ENCODE assay signal across 15 cellular contexts in the genomic region with DNA sequence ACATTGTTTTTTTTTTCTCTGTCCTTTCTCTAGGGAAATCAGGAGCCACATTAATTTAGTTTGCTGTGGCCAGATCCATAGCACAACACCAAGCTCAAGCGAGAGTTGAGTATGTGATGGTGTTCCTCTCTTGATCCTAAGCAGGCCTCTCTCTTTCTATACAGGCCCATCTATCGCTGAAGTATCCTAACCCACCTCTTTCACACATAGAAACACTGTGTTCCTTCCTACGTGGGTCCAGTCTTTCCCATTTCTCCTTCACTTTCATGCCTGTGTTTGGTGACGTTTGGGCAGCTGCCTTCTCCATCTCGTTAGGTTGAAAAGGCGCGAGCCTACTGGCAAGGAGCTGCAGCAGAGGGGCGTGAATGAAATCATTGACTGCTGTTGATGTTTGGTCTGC. TPM values are rescaled to one million over a fixed set of nuclear protein-coding genes. Genes with fewer than 3 reads are reported as not detected.
DNase-seq lines count a peak whose midpoint lies in the region; ATAC-seq, FAIRE-seq and TF ChIP-seq lines count a peak whose summit lies in the region.
"Had no signal": no experiment of that assay in that cellular context is flagged by ENCODE, and none has a peak within 500 bp of the region (broad histone marks: within the 10 kb centered on the region; RNA-seq: fewer than 3 reads in every experiment).

No MANE protein-coding gene starts in this region.

- peaks cover 42% of the 10 kb centered on the region for H3K36me3 Mint-ChIP-seq in MCF 10A (ENCODE audit: insufficient read depth, unreplicated experiment)

- H3K27me3 ChIP-seq in mammary epithelial cell (ENCODE audit: insufficient read depth, low read length) (no peaks in the 10 kb centered on the region), keratinocyte (ENCODE audit: control insufficient read depth, extremely low read depth, insufficient read depth, low read length) (no peaks in the 10 kb centered on the region), subcutaneous abdominal adipose tissue (ENCODE audit: control insufficient read depth in 5 of 5, insufficient read depth in 4 of 5, low read length in 5 of 5) (no peaks in the 10 kb centered on the region), right cardiac atrium (ENCODE audit: control insufficient read depth, insufficient read depth) (no peaks in the 10 kb centered on the region)
- H3K27me3 ChIP-seq: foreskin keratinocyte, upper lobe of left lung had no signal

- H3K9me1 ChIP-seq in keratinocyte (ENCODE audit: control insufficient read depth, extremely low read depth, insufficient read depth, low read length) = peaks cover 4% of the 10 kb centered on the region

- POLR2A ChIA-PET in MCF 10A (lab: Yijun Ruan, JAX) = no interaction called here

- in situ Hi-C loops in mammary epithelial cell (cut with MboI; ENCODE audit: low sequenced_read_pairs in 2 of 2) = no loop called here

- H3K4me1 Mint-ChIP-seq in MCF 10A (ENCODE audit: insufficient read depth, unreplicated experiment) = peaks cover 40% of the 10 kb centered on the region

- no peaks in the 10 kb centered on the region for H3K9me3 Mint-ChIP-seq in MCF 10A (ENCODE audit: unreplicated experiment)

- H2AFZ ChIP-seq in mammary epithelial cell (ENCODE audit: low read depth, low read length) = no peak overlapping the region
- no peak overlapping the region for H2AFZ ChIP-seq in keratinocyte (ENCODE audit: control insufficient read depth, low read length)

- BruUV-seq in mammary epithelial cell (replicated peaks; lab: Mats Ljungman, UMichigan) = no TSS peak
- no TSS peak for BruUV-seq in MCF 10A (replicated peaks; lab: Mats Ljungman, UMichigan)

- no peak overlapping the region for H3K4me3 Mint-ChIP-seq in MCF 10A (ENCODE audit: unreplicated experiment)

- CTCF ChIA-PET in mammary epithelial cell (lab: Charles Lee; ENCODE audit: low non-redundant PET) = no interaction called here
- CTCF ChIA-PET in MCF 10A (lab: Yijun Ruan, JAX) = no interaction called here

- TF ChIP-seq CTCF in mammary epithelial cell (conservative IDR thresholded peaks at IDR 0.05 in 1 of 2, IDR thresholded peaks at IDR 0.05 in 1 of 2; ENCODE audit: extremely low read depth in 1 of 2, insufficient read depth in 1 of 2, low read depth in 1 of 2, low read length in 2 of 2) (no peak), MCF 10A (IDR thresholded peaks at IDR 0.05; ENCODE audit: unreplicated experiment) (no peak), VCaP (conservative IDR thresholded peaks at IDR 0.05) (no peak), keratinocyte (optimal IDR thresholded peaks at IDR 0.05 in 1 of 3, IDR thresholded peaks at IDR 0.05 in 1 of 3, conservative IDR thresholded peaks at IDR 0.05 in 1 of 3; ENCODE audit: extremely low read depth in 1 of 3, insufficient read depth in 2 of 3, low read length in 3 of 3) (no peak)

- H3K9me3 ChIP-seq in mammary epithelial cell (replicated peaks; ENCODE audit: insufficient read depth, low read length) = no peaks in the 10 kb centered on the region
- H3K9me3 ChIP-seq in keratinocyte (ENCODE audit: control insufficient read depth, low read depth, low read length) = no peaks in the 10 kb centered on the region
- H3K9me3 ChIP-seq in subcutaneous abdominal adipose tissue (ENCODE audit: control insufficient read depth in 5 of 5, low read length in 5 of 5) = no peaks in the 10 kb centered on the region
- H3K9me3 ChIP-seq in right cardiac atrium (ENCODE audit: control insufficient read depth, low read length) = no peaks in the 10 kb centered on the region
- H3K9me3 ChIP-seq: upper lobe of left lung had no signal

- DNase-seq in mammary epithelial cell (no peak), MCF 10A (ENCODE audit: unreplicated experiment) (no peak), keratinocyte (ENCODE audit: low read depth, low spot score) (no peak), right cardiac atrium (no peak)
- DNase-seq: activated naive CD4-positive, alpha-beta T cell treated with Interleukin-2 at 50 U/mL for 16 hours; cortex of kidney; foreskin keratinocyte; NCI-H1694 treated with DMSO at 0.1 percent for 48 hours; upper lobe of left lung had no signal

- no peaks in the 10 kb centered on the region for H4K20me1 ChIP-seq in mammary epithelial cell (ENCODE audit: insufficient read depth, low read length)
- H4K20me1 ChIP-seq in keratinocyte (ENCODE audit: control insufficient read depth, extremely low read depth, insufficient read depth, low read length) = peaks cover 9% of the 10 kb centered on the region

- H3K36me3 ChIP-seq in mammary epithelial cell (ENCODE audit: insufficient read depth, low read length) (peaks cover 16% of the 10 kb centered on the region), keratinocyte (ENCODE audit: control insufficient read depth in 2 of 2, extremely low read depth in 1 of 2, insufficient read depth in 2 of 2, low read length in 2 of 2) (peaks cover 14 to 34% of the 10 kb centered on the region in 2 experiments), subcutaneous abdominal adipose tissue (ENCODE audit: control insufficient read depth in 5 of 5, insufficient read depth in 5 of 5, low read length in 5 of 5) (peaks cover 0 to 25% (median 19%) of the 10 kb centered on the region in 5 donors)

- H3K4me3 ChIP-seq in mammary epithelial cell (replicated peaks in 1 of 3; ENCODE audit: insufficient read depth in 1 of 3, low read depth in 2 of 3, low read length in 3 of 3) (no peak overlapping the region), keratinocyte (ENCODE audit: control insufficient read depth in 2 of 3, extremely low read depth in 1 of 3, insufficient read depth in 2 of 3, low read depth in 1 of 3, low read length in 3 of 3) (no peak overlapping the region), subcutaneous abdominal adipose tissue (ENCODE audit: low read depth in 1 of 5, low read length in 5 of 5) (no peak overlapping the region), right cardiac atrium (ENCODE audit: low read length) (no peak overlapping the region)

- 85% methylated on average over 7 of the region's 8 CpGs for WGBS in mammary epithelial cell (ENCODE audit: low coverage, missing lambda C conversion rate)
- 70% methylated on average over 8 of the region's 8 CpGs for WGBS in right cardiac atrium

- intact Hi-C loops in mammary epithelial cell (cut with micrococcal nuclease) (no loop called here), MCF 10A (cut with micrococcal nuclease) (no loop called here), right cardiac atrium (cut with DNase I) (loop anchor here in 1 of 4 donors (10.0 kb wide), 1 partner anchor 52 kb away; no protein-coding TSS in a partner anchor)

- H3K4me2 ChIP-seq in mammary epithelial cell (ENCODE audit: insufficient read depth, low read depth, low read length) (peak overlapping the region; percentile 95), keratinocyte (ENCODE audit: control insufficient read depth, extremely low read depth, insufficient read depth, low read depth, low read length) (peak overlapping the region; percentile 8)

- no peak for FAIRE-seq in keratinocyte (lab: Jason Lieb, UNC)
- FAIRE-seq: H1 had no signal

- dilution Hi-C loops in mammary epithelial cell (cut with HindIII; ENCODE audit: low sequenced_read_pairs) = no loop called here
- dilution Hi-C loops in keratinocyte (cut with MboI; ENCODE audit: extremely low pct_ligation_motif_present, low sequenced_read_pairs) = no loop called here

- H3K9ac ChIP-seq in mammary epithelial cell (ENCODE audit: insufficient read depth, low read length) (no peak overlapping the region), keratinocyte (ENCODE audit: control insufficient read depth, extremely low read depth, insufficient read depth, low read length) (no peak overlapping the region), subcutaneous abdominal adipose tissue (ENCODE audit: low read length in 5 of 5) (no peak overlapping the region)

- peaks cover 66% of the 10 kb centered on the region for H3K79me2 ChIP-seq in mammary epithelial cell (ENCODE audit: insufficient read depth, low read length)
- peaks cover 50% of the 10 kb centered on the region for H3K79me2 ChIP-seq in keratinocyte (ENCODE audit: control insufficient read depth, insufficient read depth, low read length)

- H3K4me1 ChIP-seq in mammary epithelial cell (ENCODE audit: insufficient read depth, low read length) = peaks cover 22% of the 10 kb centered on the region
- H3K4me1 ChIP-seq in keratinocyte (ENCODE audit: control insufficient read depth, extremely low read depth, insufficient read depth, low read length) = peaks cover 32% of the 10 kb centered on the region
- H3K4me1 ChIP-seq in subcutaneous abdominal adipose tissue (ENCODE audit: control insufficient read depth in 5 of 5, insufficient read depth in 5 of 5, low read length in 5 of 5) = peaks cover 6 to 46% (median 40%) of the 10 kb centered on the region in 5 donors
- H3K4me1 ChIP-seq in right cardiac atrium (ENCODE audit: control insufficient read depth, insufficient read depth, low read length) = peaks cover 6% of the 10 kb centered on the region

- no peak overlapping the region for H3K27ac Mint-ChIP-seq in MCF 10A (ENCODE audit: low read depth, unreplicated experiment)

- ATAC-seq in GM19452 (IDR thresholded peaks at IDR 0.05; ENCODE audit: unreplicated experiment) = no peak
- ATAC-seq in right cardiac atrium = no peak
- ATAC-seq in HG02884 (IDR thresholded peaks at IDR 0.05; ENCODE audit: unreplicated experiment) = no peak
- ATAC-seq: foreskin keratinocyte had no signal

- H3K27me3 Mint-ChIP-seq in MCF 10A (ENCODE audit: insufficient read depth, unreplicated experiment) = no peaks in the 10 kb centered on the region

- H3K27ac ChIP-seq in mammary epithelial cell (ENCODE audit: insufficient read depth, low read depth, low read length) = no peak overlapping the region
- H3K27ac ChIP-seq in VCaP = peak overlapping the region; percentile 93
- H3K27ac ChIP-seq in keratinocyte (ENCODE audit: control insufficient read depth, insufficient read depth, low read length) = no peak overlapping the region
- H3K27ac ChIP-seq in subcutaneous abdominal adipose tissue (ENCODE audit: low read depth, low read length) = peak overlapping the region; percentile 88
- no peak overlapping the region for H3K27ac ChIP-seq in right cardiac atrium (ENCODE audit: low read length)
- H3K27ac ChIP-seq: C4-2B, foreskin keratinocyte had no signal

RNA-seq across cellular contexts. Expression of gene PACS1, which starts 2.4 kb away (rescaled TPM):
- total RNA-seq in mammary epithelial cell (10 to 100 TPM; 34.0 to 48.1 TPM), MCF 10A (2022) (32.2 and 33.5 TPM in 2 replicates), right cardiac atrium (10 to 100 TPM; 48.3 to 82.5 (median 56.5) TPM)
- polyA plus RNA-seq in mammary epithelial cell (21.4 TPM), keratinocyte (10.0 to 28.4 TPM (median 14.9 TPM) in 3 replicates), right cardiac atrium (30.9 TPM)
- polyA minus RNA-seq in mammary epithelial cell (52.2 TPM), keratinocyte (31.0 to 109 TPM (median 49.4 TPM) in 3 replicates)
- 16.8 TPM for polyA plus RNA-seq in keratinocyte (2011; ENCODE audit: low read depth)
- polyA plus RNA-seq in keratinocyte (2011; cell fraction: cytosol; rRNA removed) = 29.3 and 37.5 TPM in 2 replicates
- 37.5 and 40.4 TPM in 2 replicates for polyA plus RNA-seq in keratinocyte (2011; cell fraction: nucleus; rRNA removed)
- polyA plus RNA-seq in keratinocyte (2012; ENCODE audit: low replicate concordance) = 13.9 and 37.6 TPM in 2 replicates
- polyA minus RNA-seq in keratinocyte (2011; cell fraction: cytosol; rRNA and poly(A)+ RNA removed) = 54.3 TPM
- polyA minus RNA-seq in keratinocyte (2011; cell fraction: nucleus; rRNA and poly(A)+ RNA removed) = 38.6 and 61.4 TPM in 2 replicates

RNA-seq across cellular contexts. Expression of gene SF3B2, which starts 20.4 kb away (rescaled TPM):
- total RNA-seq in mammary epithelial cell = 100 to 1,000 TPM; 128 to 189 TPM
- 101 TPM for polyA plus RNA-seq in mammary epithelial cell
- polyA minus RNA-seq in mammary epithelial cell = 169 TPM
- 241 and 317 TPM in 2 replicates for total RNA-seq in MCF 10A (2022)
- polyA plus RNA-seq in keratinocyte = 41.9 to 121 TPM (median 73.0 TPM) in 3 replicates
- polyA plus RNA-seq in keratinocyte (2011; ENCODE audit: low read depth) = 344 TPM
- 80.1 and 110 TPM in 2 replicates for polyA plus RNA-seq in keratinocyte (2011; cell fraction: cytosol; rRNA removed)
- 118 TPM in 2 replicates for polyA plus RNA-seq in keratinocyte (2011; cell fraction: nucleus; rRNA removed)
- polyA plus RNA-seq in keratinocyte (2012; ENCODE audit: low replicate concordance) = 102 and 141 TPM in 2 replicates
- polyA minus RNA-seq in keratinocyte = 34.8 to 73.7 TPM (median 37.9 TPM) in 3 replicates
- polyA minus RNA-seq in keratinocyte (2011; cell fraction: cytosol; rRNA and poly(A)+ RNA removed) = 52.9 TPM
- 27.6 and 43.1 TPM in 2 replicates for polyA minus RNA-seq in keratinocyte (2011; cell fraction: nucleus; rRNA and poly(A)+ RNA removed)
- total RNA-seq in right cardiac atrium = 10 to 100 TPM; 84.4 to 97.7 (median 91.7) TPM
- polyA plus RNA-seq in right cardiac atrium = 62.1 TPM

RNA-seq across cellular contexts. Expression of gene GAL3ST3, which starts 23.6 kb away (rescaled TPM):
- total RNA-seq in mammary epithelial cell (under 1 TPM in 1 of 2 donors, not detected in 1; under 0.01 TPM), MCF 10A (2022) (not detected in 2 replicates), right cardiac atrium (10 to 100 TPM; 10.8 to 13.6 (median 12.1) TPM)
- polyA plus RNA-seq in mammary epithelial cell (not detected), keratinocyte (not detected in 3 replicates), right cardiac atrium (8.9 TPM)
- polyA minus RNA-seq in mammary epithelial cell (not detected), keratinocyte (not detected in 3 replicates)
- polyA plus RNA-seq in keratinocyte (2011; ENCODE audit: low read depth) = not detected
- polyA plus RNA-seq in keratinocyte (2011; cell fraction: cytosol; rRNA removed) = not detected in 2 replicates
- not detected in 2 replicates for polyA plus RNA-seq in keratinocyte (2011; cell fraction: nucleus; rRNA removed)
- 0.07 TPM in 1 of 2 replicates, not detected in the other for polyA plus RNA-seq in keratinocyte (2012; ENCODE audit: low replicate concordance)
- not detected for polyA minus RNA-seq in keratinocyte (2011; cell fraction: cytosol; rRNA and poly(A)+ RNA removed)
- polyA minus RNA-seq in keratinocyte (2011; cell fraction: nucleus; rRNA and poly(A)+ RNA removed) = not detected in 2 replicates
- total RNA-seq: foreskin keratinocyte had no signal
- polyA plus RNA-seq: foreskin keratinocyte had no signal

RNA-seq across cellular contexts. Expression of gene CATSPER1, which starts 46.2 kb away (rescaled TPM):
- total RNA-seq in mammary epithelial cell = under 1 TPM in 1 of 2 donors, not detected in 1; 0.61 TPM
- polyA plus RNA-seq in mammary epithelial cell = 0.52 TPM
- not detected for polyA minus RNA-seq in mammary epithelial cell
- total RNA-seq in MCF 10A (2022) = 0.61 and 0.79 TPM in 2 replicates
- 0.07 TPM in 1 of 3 replicates, not detected in the others for polyA plus RNA-seq in keratinocyte
- not detected for polyA plus RNA-seq in keratinocyte (2011; ENCODE audit: low read depth)
- polyA plus RNA-seq in keratinocyte (2011; cell fraction: cytosol; rRNA removed) = not detected in 2 replicates
- polyA plus RNA-seq in keratinocyte (2011; cell fraction: nucleus; rRNA removed) = not detected in 2 replicates
- polyA plus RNA-seq in keratinocyte (2012; ENCODE audit: low replicate concordance) = 0.17 TPM in 1 of 2 replicates, not detected in the other
- polyA minus RNA-seq in keratinocyte = not detected in 3 replicates
- polyA minus RNA-seq in keratinocyte (2011; cell fraction: cytosol; rRNA and poly(A)+ RNA removed) = not detected
- not detected in 2 replicates for polyA minus RNA-seq in keratinocyte (2011; cell fraction: nucleus; rRNA and poly(A)+ RNA removed)
- not detected for total RNA-seq in right cardiac atrium
- polyA plus RNA-seq in right cardiac atrium = not detected
- total RNA-seq: foreskin keratinocyte, H1 had no signal
- polyA plus RNA-seq: foreskin keratinocyte, H1 had no signal

Comparison
In these comparisons a context has a peak if more than half of its experiments do, and no peak if none do; other contexts are left out.
1. H3K27ac ChIP-seq: peak in VCaP (single experiment) and subcutaneous abdominal adipose tissue (single experiment); none in mammary epithelial cell (single experiment), keratinocyte (single experiment) and right cardiac atrium (single experiment).
2. RNA of gene GAL3ST3, which starts 23.6 kb away (total RNA-seq): 10.8 to 13.6 TPM in right cardiac atrium; under 0.01 TPM in mammary epithelial cell and not detected in MCF 10A; every median in the first group is over 10 times any median in the second.